In genomic region chr7:142813699-142814098, GRCh38 we compare ENCODE assay signal across 1 cellular context.
TF ChIP-seq lines count a peak whose summit lies in the region.

No MANE protein-coding gene starts in this region.

TF ChIP-seq in HCT116, 20 proteins besides CTCF, POLR2A, EP300 and RAD21:
- no peak for TF ChIP-seq SP1 (IDR thresholded peaks at IDR 0.05; ENCODE audit: low read depth)
- no peak for TF ChIP-seq ZFX (IDR thresholded peaks at IDR 0.05)
- no peak for TF ChIP-seq ZNF274 (IDR thresholded peaks at IDR 0.05; ENCODE audit: low read depth, low read length)
- TF ChIP-seq EZH2phosphoT487 (IDR thresholded peaks at IDR 0.05; ENCODE audit: borderline replicate concordance) = no peak
- TF ChIP-seq TCF7L2 (IDR thresholded peaks at IDR 0.05; ENCODE audit: borderline replicate concordance, extremely low read depth, insufficient read depth, insufficient read length) = no peak
- TF ChIP-seq EZH2 (IDR thresholded peaks at IDR 0.05) = no peak
- no peak for TF ChIP-seq SRF (IDR thresholded peaks at IDR 0.05; ENCODE audit: low read depth)
- TF ChIP-seq CBX3 (IDR thresholded peaks at IDR 0.05; ENCODE audit: low read depth) = no peak
